12 cellular contexts compared by ENCODE assay signal in the genomic region with DNA sequence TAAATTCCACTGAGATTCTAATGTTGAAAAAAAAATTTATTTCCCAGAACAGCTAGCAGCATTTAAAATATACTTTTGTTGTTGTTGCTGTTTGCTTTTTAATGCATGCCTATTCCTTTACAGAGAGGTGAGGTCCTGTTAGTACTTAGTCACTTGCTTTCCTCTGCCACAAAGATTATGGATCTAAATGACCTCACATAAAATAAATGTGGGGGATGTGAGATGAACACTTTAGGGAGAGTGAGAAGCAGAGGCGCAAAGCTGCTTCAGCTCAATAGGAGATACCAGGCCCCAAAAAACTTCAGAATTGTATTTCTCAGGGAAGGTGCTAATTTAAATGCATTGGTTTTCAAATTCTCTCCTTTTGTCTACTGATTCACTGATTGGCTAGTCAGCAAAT. TPM values are rescaled to one million over a fixed set of nuclear protein-coding genes. Genes with fewer than 3 reads are reported as not detected.
A peak's percentile ranks its signal among the peaks of the same experiment; 100 is the strongest.
DNase-seq lines count a peak whose midpoint lies in the region; ATAC-seq and TF ChIP-seq lines count a peak whose summit lies in the region.
"Had no signal": no experiment of that assay in that cellular context is flagged by ENCODE, and none has a peak within 500 bp of the region (broad histone marks: within the 10 kb centered on the region; RNA-seq: fewer than 3 reads in every experiment).

No MANE protein-coding gene starts in this region.

- no peaks in the 10 kb centered on the region for H4K20me1 ChIP-seq in osteoblast (ENCODE audit: insufficient read depth, low read length)

- H3K4me2 ChIP-seq in osteoblast (ENCODE audit: insufficient read depth, low read length) = peak overlapping the region; percentile 76

- DNase-seq in EL = peak; percentile 57
- DNase-seq in OCI-M1 (lab: John Stamatoyannopoulos, UW) = peak; percentile 42
- DNase-seq in fibroblast of the aortic adventitia (ENCODE audit: low read depth) = peak; percentile 30
- no peak for DNase-seq in osteoblast (ENCODE audit: insufficient read length, low spot score, missing footprints)
- DNase-seq in activated T-cell treated with anti-CD3 and anti-CD28 coated beads, Interleukin-2, amount 50 U/mL, for 48 hours = no peak
- DNase-seq: activated naive CD4-positive, alpha-beta T cell treated with anti-CD3 and anti-CD28 coated beads for 36 hours; NCI-H446; stimulated activated CD4-positive, alpha-beta T cell treated with anti-CD3 and anti-CD28 coated beads, Interleukin-1b, Interleukin-23, amount 100 ng/mL, for 48 hours had no signal

- H3K36me3 ChIP-seq in osteoblast (ENCODE audit: insufficient read depth, low read length) = no peaks in the 10 kb centered on the region

- H3K27ac ChIP-seq in osteoblast (ENCODE audit: low read depth, low read length) = peak overlapping the region; percentile 80

- ATAC-seq in GM21423 (IDR thresholded peaks at IDR 0.05; ENCODE audit: unreplicated experiment) (no peak), GM18517 (IDR thresholded peaks at IDR 0.05; ENCODE audit: unreplicated experiment) (no peak), GM21723 (IDR thresholded peaks at IDR 0.05; ENCODE audit: unreplicated experiment) (no peak)

- H3K9me3 ChIP-seq in osteoblast (ENCODE audit: low read depth, low read length) = no peaks in the 10 kb centered on the region

- H3K79me2 ChIP-seq in osteoblast (ENCODE audit: insufficient read depth, low read length) = peaks cover 77% of the 10 kb centered on the region

- no peak for TF ChIP-seq CTCF in fibroblast of the aortic adventitia (IDR thresholded peaks at IDR 0.05; ENCODE audit: insufficient read depth, low read length)
- no peak for TF ChIP-seq CTCF in osteoblast (IDR thresholded peaks at IDR 0.05; ENCODE audit: extremely low read depth, low read depth, low read length)

- H3K4me1 ChIP-seq in osteoblast (ENCODE audit: insufficient read depth, low read length) = peaks cover 46% of the 10 kb centered on the region

- peak overlapping the region; percentile 15 for H3K4me3 ChIP-seq in fibroblast of the aortic adventitia (ENCODE audit: low read depth, low read length)
- peak overlapping the region; percentile 29 for H3K4me3 ChIP-seq in osteoblast (ENCODE audit: insufficient read depth, low read length)

- H3K27me3 ChIP-seq in osteoblast (ENCODE audit: insufficient read depth, low read length) = no peaks in the 10 kb centered on the region

- H2AFZ ChIP-seq in osteoblast (ENCODE audit: low read length) = no peak overlapping the region

RNA-seq across cellular contexts. Expression of a gene that starts 4.0 kb away (rescaled TPM):
- 46.6 and 85.9 TPM in 2 replicates for total RNA-seq in fibroblast of the aortic adventitia (ENCODE audit: low replicate concordance)
- total RNA-seq in osteoblast = 18.8 and 21.8 TPM in 2 replicates
- total RNA-seq: activated naive CD4-positive, alpha-beta T cell treated with anti-CD3 and anti-CD28 coated beads for 36 hours; OCI-LY7 had no signal

Comparison
In these comparisons a context has a peak if more than half of its experiments do, and no peak if none do; other contexts are left out.
1. DNase-seq: peak in EL (single experiment), OCI-M1 (single experiment) and fibroblast of the aortic adventitia (single experiment); none in osteoblast (single experiment) and activated T-cell treated with anti-CD3 and anti-CD28 coated beads, Interleukin-2, amount 50 U/mL, for 48 hours (0 of 2).